14 cellular contexts compared by ENCODE assay signal in genomic region chr2:138615257-138615656, GRCh38.
DNase-seq lines count a peak whose midpoint lies in the region; ATAC-seq, FAIRE-seq and TF ChIP-seq lines count a peak whose summit lies in the region.
"Had no signal": no experiment of that assay in that cellular context is flagged by ENCODE, and none has a peak within 500 bp of the region (broad histone marks: within the 10 kb centered on the region; RNA-seq: fewer than 3 reads in every experiment).

No MANE protein-coding gene starts in this region.

- TF ChIP-seq RAD21 in A549 (conservative IDR thresholded peaks at IDR 0.05 in 1 of 2, IDR thresholded peaks at IDR 0.05 in 1 of 2): no peak

- POLR2A ChIA-PET in A549 (lab: Yijun Ruan, JAX): no interaction called here
- POLR2A ChIA-PET in CD8-positive, alpha-beta T cell (lab: Charles Lee): no interaction called here

- TF ChIP-seq CTCF in A549 (IDR thresholded peaks at IDR 0.05) (no peak), foreskin keratinocyte (conservative IDR thresholded peaks at IDR 0.05) (no peak), uterus (IDR thresholded peaks at IDR 0.05) (no peak)
- no peak for TF ChIP-seq CTCF in CD8-positive, alpha-beta T cell (IDR thresholded peaks at IDR 0.05)

- TF ChIP-seq POLR2A in A549 (IDR thresholded peaks at IDR 0.05; ENCODE audit: low read length): no peak
- TF ChIP-seq POLR2A in H54 (IDR thresholded peaks at IDR 0.05; ENCODE audit: low read depth, low read length): no peak
- no peak for TF ChIP-seq POLR2A in uterus (IDR thresholded peaks at IDR 0.05)

- 0 out of 3 replicates have a peak, but pooled peaks cover 4% of the 10 kb centered on the region for H3K4me1 ChIP-seq in A549
- peaks cover 3% of the 10 kb centered on the region for H3K4me1 ChIP-seq in foreskin keratinocyte
- no peaks in the 10 kb centered on the region for H3K4me1 ChIP-seq in CD8-positive, alpha-beta T cell (ENCODE audit: insufficient read depth, low read length)
- no peaks in the 10 kb centered on the region for H3K4me1 ChIP-seq in uterus
- H3K4me1 ChIP-seq: left ventricle myocardium inferior had no signal

- FAIRE-seq in A549 (lab: Jason Lieb, UNC) (no peak), H54 (lab: Jason Lieb, UNC) (peak; percentile 83)
- FAIRE-seq: K562 had no signal

- H3K9me3 ChIP-seq in A549 (no peaks in the 10 kb centered on the region), uterus (no peaks in the 10 kb centered on the region)
- no peaks in the 10 kb centered on the region for H3K9me3 ChIP-seq in CD8-positive, alpha-beta T cell (ENCODE audit: low read length)
- H3K9me3 ChIP-seq: left ventricle myocardium inferior, neutrophil had no signal

- CTCF ChIA-PET in A549 (lab: Yijun Ruan, JAX): no interaction called here
- CTCF ChIA-PET in CD8-positive, alpha-beta T cell (lab: Charles Lee): no interaction called here

- no peaks in the 10 kb centered on the region for H3K36me3 Mint-ChIP-seq in CD8-positive, alpha-beta T cell
- H3K36me3 Mint-ChIP-seq: activated naive CD8-positive, alpha-beta T cell had no signal

- WGBS in A549 (ENCODE audit: missing lambda C conversion rate): 21% methylated on average over 4 of the region's 4 CpGs

- no peaks in the 10 kb centered on the region for H3K9me3 Mint-ChIP-seq in CD8-positive, alpha-beta T cell

- no peak overlapping the region for H3K4me3 Mint-ChIP-seq in CD8-positive, alpha-beta T cell
- H3K4me3 Mint-ChIP-seq: activated naive CD8-positive, alpha-beta T cell had no signal

- ATAC-seq in A549: peak; percentile 54 to 64; a peak in 4 of 6 replicates
- ATAC-seq in foreskin keratinocyte: peak; percentile 99
- ATAC-seq in CD8-positive, alpha-beta T cell: no peak
- ATAC-seq: K562 had no signal

- intact Hi-C loops in CD8-positive, alpha-beta T cell (cut with DNase I, micrococcal nuclease): no loop called here
- intact Hi-C loops in uterus (cut with DNase I; ENCODE audit: low total_unique reads): no loop called here

- H3K27me3 ChIP-seq in foreskin keratinocyte: no peaks in the 10 kb centered on the region
- no peaks in the 10 kb centered on the region for H3K27me3 ChIP-seq in CD8-positive, alpha-beta T cell (ENCODE audit: insufficient read depth, low read length)
- H3K27me3 ChIP-seq in uterus: no peaks in the 10 kb centered on the region
- H3K27me3 ChIP-seq: neutrophil had no signal

- H3K27ac Mint-ChIP-seq in CD8-positive, alpha-beta T cell: no peak overlapping the region
- H3K27ac Mint-ChIP-seq: activated naive CD8-positive, alpha-beta T cell had no signal

- H3K36me3 ChIP-seq in CD8-positive, alpha-beta T cell (ENCODE audit: insufficient read depth, low read length): no peaks in the 10 kb centered on the region
- H3K36me3 ChIP-seq in uterus: no peaks in the 10 kb centered on the region
- H3K36me3 ChIP-seq: left ventricle myocardium inferior, neutrophil had no signal

- H3K27ac ChIP-seq in A549 (no peak overlapping the region), foreskin keratinocyte (peak overlapping the region; percentile 56), uterus (no peak overlapping the region)
- no peak overlapping the region for H3K27ac ChIP-seq in CD8-positive, alpha-beta T cell (ENCODE audit: low read depth, low read length)
- H3K27ac ChIP-seq: dorsolateral prefrontal cortex, left ventricle myocardium inferior, neutrophil had no signal

- H3K4me1 Mint-ChIP-seq in CD8-positive, alpha-beta T cell (ENCODE audit: low read depth): no peaks in the 10 kb centered on the region

- TF ChIP-seq EP300 in A549 (IDR thresholded peaks at IDR 0.05): no peak

- H3K4me2 ChIP-seq in A549: peak overlapping the region; percentile 14; the same call in 1 of the 3 replicates

- H3K4me3 ChIP-seq in A549: no peak overlapping the region
- H3K4me3 ChIP-seq in CD8-positive, alpha-beta T cell (ENCODE audit: low read depth, low read length): no peak overlapping the region
- no peak overlapping the region for H3K4me3 ChIP-seq in uterus
- H3K4me3 ChIP-seq: dorsolateral prefrontal cortex, K562, left ventricle myocardium inferior had no signal

- DNase-seq in A549 (ENCODE audit: low read depth in 1 of 2, low spot score in 1 of 2) (peak; percentile 14 to 17), H54 (ENCODE audit: insufficient read length, low spot score) (peak; percentile 56), RPMI7951 (ENCODE audit: low read depth) (peak; percentile 90), foreskin keratinocyte (peak; percentile 95 to 97), middle frontal gyrus (ENCODE audit: extremely low spot score, low spot score) (no peak), uterus (no peak)
- no peak for DNase-seq in CD8-positive, alpha-beta T cell
- DNase-seq in central memory CD4-positive, alpha-beta T cell: no peak
- DNase-seq: DND-41, dorsolateral prefrontal cortex, left ventricle myocardium inferior had no signal

- no peaks in the 10 kb centered on the region for H3K27me3 Mint-ChIP-seq in CD8-positive, alpha-beta T cell (ENCODE audit: low read depth)

TF ChIP-seq in A549, 52 proteins besides CTCF, POLR2A, EP300 and RAD21:
- no peak for TF ChIP-seq MAFK (IDR thresholded peaks at IDR 0.05; ENCODE audit: partially characterized antibody)
- TF ChIP-seq HOXA7 (CRISPR knock-in tag; IDR thresholded peaks at IDR 0.05): no peak
- no peak for TF ChIP-seq SMC3 (IDR thresholded peaks at IDR 0.05)
- no peak for TF ChIP-seq CEBPB (IDR thresholded peaks at IDR 0.05)
- no peak for TF ChIP-seq FOXS1 (CRISPR knock-in tag; IDR thresholded peaks at IDR 0.05)
- TF ChIP-seq ZFP36 (IDR thresholded peaks at IDR 0.05; ENCODE audit: borderline replicate concordance, partially characterized antibody): no peak
- TF ChIP-seq RARB (CRISPR knock-in tag; IDR thresholded peaks at IDR 0.05): no peak
- TF ChIP-seq ZSCAN20 (CRISPR knock-in tag; IDR thresholded peaks at IDR 0.05): no peak
- TF ChIP-seq CHD4 (IDR thresholded peaks at IDR 0.05; ENCODE audit: borderline replicate concordance): no peak

Comparison
In these comparisons a context has a peak if more than half of its experiments do, and no peak if none do; other contexts are left out.
1. DNase-seq: peak in A549 (2 of 2), H54 (single experiment), RPMI7951 (single experiment) and foreskin keratinocyte (2 of 2); none in CD8-positive, alpha-beta T cell (0 of 7), middle frontal gyrus (single experiment), uterus (0 of 2) and central memory CD4-positive, alpha-beta T cell (single experiment).